ENCODE assay signal across 14 cellular contexts in the genomic region with DNA sequence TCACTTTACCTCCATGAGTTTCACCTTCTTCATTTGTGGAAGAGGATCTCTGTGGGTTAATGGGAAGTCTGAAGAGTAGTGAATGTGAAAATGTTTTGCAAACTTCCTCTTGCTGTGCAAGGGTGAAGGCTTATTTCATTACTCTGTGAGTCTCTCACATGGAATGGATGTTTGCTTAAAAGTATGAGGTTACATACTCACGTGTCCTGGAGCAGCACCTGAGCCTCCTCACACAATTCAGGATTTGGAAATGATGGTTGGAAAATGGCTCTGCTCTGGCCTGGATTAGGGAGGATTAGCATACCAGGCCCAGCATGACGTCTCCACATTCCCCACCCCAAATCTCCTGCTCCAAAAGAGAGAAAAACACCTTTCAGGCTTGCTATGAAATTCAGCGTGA. TPM values are rescaled to one million over a fixed set of nuclear protein-coding genes. Genes with fewer than 3 reads are reported as not detected.
DNase-seq lines count a peak whose midpoint lies in the region; ATAC-seq and TF ChIP-seq lines count a peak whose summit lies in the region.
"Had no signal": no experiment of that assay in that cellular context is flagged by ENCODE, and none has a peak within 500 bp of the region (broad histone marks: within the 10 kb centered on the region; RNA-seq: fewer than 3 reads in every experiment).

No MANE protein-coding gene starts in this region.

- peak overlapping the region; percentile 26 for H3K4me3 Mint-ChIP-seq in T-helper 1 cell treated with Interleukin-12 subunit alpha and Interleukin-12 subunit beta and Interleukin-4 antibody, amounts not matched to agents 30 μg/mL and 1 μg/mL, for 36 hours
- H3K4me3 Mint-ChIP-seq in T-helper 17 cell (no peak overlapping the region), neural progenitor cell (peak overlapping the region; percentile 68)
- H3K4me3 Mint-ChIP-seq: activated T-cell treated with anti-CD3 and anti-CD28 coated beads, Interleukin-2, amount 50 U/mL, for 24 hours; neural crest cell had no signal

- peaks cover 73% of the 10 kb centered on the region for H3K4me1 Mint-ChIP-seq in T-helper 1 cell treated with Interleukin-12 subunit alpha and Interleukin-12 subunit beta and Interleukin-4 antibody, amounts not matched to agents 30 μg/mL and 1 μg/mL, for 36 hours (ENCODE audit: low read depth)
- peaks cover 32% of the 10 kb centered on the region for H3K4me1 Mint-ChIP-seq in T-helper 17 cell
- peaks cover 57% of the 10 kb centered on the region for H3K4me1 Mint-ChIP-seq in neural progenitor cell

- H3K27ac Mint-ChIP-seq in T-helper 1 cell treated with Interleukin-12 subunit alpha and Interleukin-12 subunit beta and Interleukin-4 antibody, amounts not matched to agents 30 μg/mL and 1 μg/mL, for 36 hours = peak overlapping the region; percentile 72
- H3K27ac Mint-ChIP-seq in T-helper 17 cell (peak overlapping the region; percentile 32), neural progenitor cell (peak overlapping the region; percentile 81)
- H3K27ac Mint-ChIP-seq: activated T-cell treated with anti-CD3 and anti-CD28 coated beads, Interleukin-2, amount 50 U/mL, for 24 hours had no signal

- H3K4me3 ChIP-seq in HUES48 (ENCODE audit: low read depth, low read length) = peak overlapping the region; percentile 34; the same call in 1 of the 2 replicates
- H3K4me3 ChIP-seq in neural progenitor cell = peak overlapping the region; percentile 32
- H3K4me3 ChIP-seq: gastroesophageal sphincter, right lobe of liver, thyroid gland had no signal

- DNase-seq in T-helper 1 cell (no peak), T-helper 17 cell (no peak), neural progenitor cell (ENCODE audit: low spot score) (peak; percentile 87), NCI-H187 (lab: John Stamatoyannopoulos, UW) (no peak), NCI-H1436 treated with DMSO at 0.1 percent for 48 hours (lab: John Stamatoyannopoulos, UW) (no peak)
- DNase-seq: activated T-cell treated with anti-CD3 and anti-CD28 coated beads, Interleukin-2, amount 50 U/mL, for 24 hours; right lobe of liver; thyroid gland had no signal

- H3K4me1 ChIP-seq in HUES48 (ENCODE audit: control insufficient read depth, insufficient read depth, low read length) (peaks cover 30% of the 10 kb centered on the region), neural progenitor cell (peaks cover 42% of the 10 kb centered on the region)
- H3K4me1 ChIP-seq: right lobe of liver had no signal

- peaks cover 61% of the 10 kb centered on the region for H3K36me3 Mint-ChIP-seq in T-helper 1 cell treated with Interleukin-12 subunit alpha and Interleukin-12 subunit beta and Interleukin-4 antibody, amounts not matched to agents 30 μg/mL and 1 μg/mL, for 36 hours (ENCODE audit: low read depth)
- H3K36me3 Mint-ChIP-seq in T-helper 17 cell (ENCODE audit: low read depth) (peaks cover 6% of the 10 kb centered on the region), neural progenitor cell (peaks cover 21% of the 10 kb centered on the region)

- peaks cover 12% of the 10 kb centered on the region for H4K20me1 ChIP-seq in neural progenitor cell (ENCODE audit: low read depth)

- H3K79me2 ChIP-seq in neural progenitor cell (ENCODE audit: low read depth) = peaks cover 79% of the 10 kb centered on the region

- no peak for TF ChIP-seq CTCF in neural progenitor cell (IDR thresholded peaks at IDR 0.05)

- peaks cover 5% of the 10 kb centered on the region for H3K9me3 Mint-ChIP-seq in T-helper 1 cell treated with Interleukin-12 subunit alpha and Interleukin-12 subunit beta and Interleukin-4 antibody, amounts not matched to agents 30 μg/mL and 1 μg/mL, for 36 hours
- H3K9me3 Mint-ChIP-seq in neural progenitor cell = no peaks in the 10 kb centered on the region
- H3K9me3 Mint-ChIP-seq: activated T-cell treated with anti-CD3 and anti-CD28 coated beads, Interleukin-2, amount 50 U/mL, for 24 hours had no signal

- H3K27me3 ChIP-seq in HUES48 (ENCODE audit: control insufficient read depth, insufficient read depth, low read length) (peaks cover 9% of the 10 kb centered on the region), neural progenitor cell (no peaks in the 10 kb centered on the region)
- H3K27me3 ChIP-seq: right lobe of liver, thyroid gland had no signal

- H3F3A ChIP-seq in neural progenitor cell (ENCODE audit: low read depth) = peaks cover 69% of the 10 kb centered on the region

- no peaks in the 10 kb centered on the region for H3K27me3 Mint-ChIP-seq in T-helper 1 cell treated with Interleukin-12 subunit alpha and Interleukin-12 subunit beta and Interleukin-4 antibody, amounts not matched to agents 30 μg/mL and 1 μg/mL, for 36 hours (ENCODE audit: low read depth)
- H3K27me3 Mint-ChIP-seq in T-helper 17 cell (no peaks in the 10 kb centered on the region), neural progenitor cell (ENCODE audit: insufficient read depth, low read depth) (peaks cover 9% of the 10 kb centered on the region)
- H3K27me3 Mint-ChIP-seq: activated T-cell treated with anti-CD3 and anti-CD28 coated beads, Interleukin-2, amount 50 U/mL, for 24 hours had no signal

- H3K9ac ChIP-seq in HUES48 (ENCODE audit: low read depth, low read length) (no peak overlapping the region), neural progenitor cell (no peak overlapping the region)

- H2AFZ ChIP-seq in neural progenitor cell (replicated peaks) = no peak overlapping the region

- ATAC-seq in T-helper 17 cell (no peak), HG03280 (IDR thresholded peaks at IDR 0.05; ENCODE audit: unreplicated experiment) (no peak)
- ATAC-seq: gastroesophageal sphincter, HepG2 had no signal

- H3K27ac ChIP-seq in HUES48 (ENCODE audit: low read depth, low read length) (peak overlapping the region; percentile 74), neural progenitor cell (peak overlapping the region; percentile 78)
- H3K27ac ChIP-seq: gastroesophageal sphincter, right lobe of liver, thyroid gland had no signal

- peak overlapping the region; percentile 71 for H3K4me2 ChIP-seq in neural progenitor cell

- H3K9me3 ChIP-seq in HUES48 (ENCODE audit: control insufficient read depth, insufficient read depth, low read length) (no peaks in the 10 kb centered on the region), T-helper 17 cell (ENCODE audit: control insufficient read depth, low read length, poor library complexity, severe bottlenecking) (no peaks in the 10 kb centered on the region), neural progenitor cell (ENCODE audit: low read depth) (no peaks in the 10 kb centered on the region)
- H3K9me3 ChIP-seq: gastroesophageal sphincter, right lobe of liver, thyroid gland had no signal

- no peaks in the 10 kb centered on the region; the same call in 1 of the 2 replicates for H3K36me3 ChIP-seq in HUES48 (ENCODE audit: control insufficient read depth, insufficient read depth, low read length)
- no peaks in the 10 kb centered on the region for H3K36me3 ChIP-seq in neural progenitor cell
- H3K36me3 ChIP-seq: gastroesophageal sphincter, right lobe of liver, thyroid gland had no signal

RNA-seq across cellular contexts. Expression of a gene that starts 4.8 kb away (rescaled TPM):
- total RNA-seq in T-helper 17 cell (10 to 100 TPM; 25.1 to 33.1 TPM), neural progenitor cell (ENCODE audit: low replicate concordance) (12.6 and 32.6 TPM in 2 replicates)
- total RNA-seq: HepG2 had no signal
